17 cellular contexts compared by ENCODE assay signal in the genomic region with DNA sequence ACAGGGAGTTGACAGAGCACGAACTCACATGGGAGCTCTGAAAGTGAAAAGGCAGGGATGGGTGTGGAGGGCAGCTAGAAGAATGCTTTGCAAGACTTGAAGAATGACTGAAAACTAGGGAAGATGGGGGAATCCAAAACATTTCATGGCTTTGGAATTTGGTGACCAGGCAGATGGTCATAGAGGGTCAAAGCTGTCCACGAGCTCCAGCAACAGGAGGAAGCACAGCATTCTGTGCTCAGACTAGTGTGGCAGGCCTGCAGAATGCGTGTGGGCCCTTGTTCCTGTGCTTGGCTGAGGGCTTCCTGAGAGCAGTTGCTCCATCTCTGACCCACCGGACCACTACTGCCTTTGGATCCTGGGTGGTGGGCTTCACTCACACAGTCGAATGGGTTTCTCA.
DNase-seq lines count a peak whose midpoint lies in the region; ATAC-seq and TF ChIP-seq lines count a peak whose summit lies in the region.
"Had no signal": no experiment of that assay in that cellular context is flagged by ENCODE, and none has a peak within 500 bp of the region (broad histone marks: within the 10 kb centered on the region; RNA-seq: fewer than 3 reads in every experiment).

No MANE protein-coding gene starts in this region.

- no peaks in the 10 kb centered on the region for H3K36me3 ChIP-seq in prostate gland
- H3K36me3 ChIP-seq: cardiac muscle cell had no signal

- H3K27ac ChIP-seq in dorsolateral prefrontal cortex (peak overlapping the region in 34 of 59 donors; percentile 3 to 82 (median 48)), prostate gland (no peak overlapping the region)
- H3K27ac ChIP-seq: cardiac muscle cell had no signal

- in situ Hi-C loops in KBM-7 (cut with MboI; ENCODE audit: low pct_unique_long_range_greater_than_20kb, low sequenced_read_pairs) = no loop called here

- peak overlapping the region in 5 of 8 donors; percentile 55 to 88 (median 59) for H3K4me3 Mint-ChIP-seq in naive B cell
- no peak overlapping the region for H3K4me3 Mint-ChIP-seq in activated naive CD4-positive, alpha-beta T cell treated with anti-CD3 and anti-CD28 coated beads for 36 hours
- H3K4me3 Mint-ChIP-seq: T-helper 17 cell had no signal

- 94% methylated on average over 5 of the region's 5 CpGs for WGBS in prostate gland

- peak overlapping the region; percentile 49 to 95 (median 92) for H3K27ac Mint-ChIP-seq in naive B cell
- no peak overlapping the region for H3K27ac Mint-ChIP-seq in activated naive CD4-positive, alpha-beta T cell treated with anti-CD3 and anti-CD28 coated beads for 36 hours

- H3K27me3 ChIP-seq in dorsolateral prefrontal cortex (no peaks in the 10 kb centered on the region), prostate gland (replicated peaks; ENCODE audit: insufficient read depth) (no peaks in the 10 kb centered on the region)
- H3K27me3 ChIP-seq: cardiac muscle cell had no signal

- no peaks in the 10 kb centered on the region for H3K9me3 ChIP-seq in prostate gland

- no peaks in the 10 kb centered on the region for H3K4me1 ChIP-seq in prostate gland (replicated peaks)

- peaks cover 24 to 46% (median 29%) of the 10 kb centered on the region in 3 donors for H3K4me1 Mint-ChIP-seq in naive B cell
- H3K4me1 Mint-ChIP-seq in activated naive CD4-positive, alpha-beta T cell treated with anti-CD3 and anti-CD28 coated beads for 36 hours (ENCODE audit: low read depth) = peaks cover 13% of the 10 kb centered on the region
- H3K4me1 Mint-ChIP-seq: T-helper 17 cell had no signal

- peaks cover 0 to 9% (median 5%) of the 10 kb centered on the region in 7 donors for H3K9me3 Mint-ChIP-seq in naive B cell
- H3K9me3 Mint-ChIP-seq in activated naive CD4-positive, alpha-beta T cell treated with anti-CD3 and anti-CD28 coated beads for 36 hours = peaks cover 2% of the 10 kb centered on the region

- CTCF ChIA-PET in activated naive CD4-positive, alpha-beta T cell treated with anti-CD3 and anti-CD28 coated beads for 36 hours (lab: Charles Lee) = no interaction called here

- no peaks in the 10 kb centered on the region for H3K27me3 Mint-ChIP-seq in naive B cell
- H3K27me3 Mint-ChIP-seq in activated naive CD4-positive, alpha-beta T cell treated with anti-CD3 and anti-CD28 coated beads for 36 hours (ENCODE audit: low read depth) = no peaks in the 10 kb centered on the region
- H3K27me3 Mint-ChIP-seq: T-helper 17 cell had no signal

- intact Hi-C loops in dorsolateral prefrontal cortex (cut with DNase I) = no loop called here
- intact Hi-C loops in prostate gland (cut with DNase I) = no loop called here
- intact Hi-C loops in activated naive CD4-positive, alpha-beta T cell treated with anti-CD3 and anti-CD28 coated beads for 36 hours (cut with micrococcal nuclease) = no loop called here

- TF ChIP-seq POLR2A in prostate gland (IDR thresholded peaks at IDR 0.05) = no peak

- no peak for ATAC-seq in naive B cell (ENCODE audit: low read depth in 2 of 2)
- ATAC-seq: activated naive CD4-positive, alpha-beta T cell treated with anti-CD3 and anti-CD28 coated beads, Interleukin-2, amount 50 U/mL, for 72 hours; Right ventricle myocardium inferior; T-helper 17 cell had no signal

- DNase-seq in AG10803 (ENCODE audit: low read depth) (peak; percentile 62), HS-27A (ENCODE audit: low read depth) (peak; percentile 31), dorsolateral prefrontal cortex (no peak), naive B cell (no peak), prostate gland (ENCODE audit: low spot score) (no peak), KBM-7 (no peak), DMS53 treated with DMSO at 0.1 percent for 48 hours (lab: John Stamatoyannopoulos, UW; ENCODE audit: unreplicated experiment) (no peak)
- no peak for DNase-seq in activated naive CD4-positive, alpha-beta T cell treated with anti-CD3 and anti-CD28 coated beads for 36 hours
- DNase-seq: activated CD4-positive, alpha-beta T cell treated with anti-CD3 and anti-CD28 coated beads for 1 hour; Calu3; head of caudate nucleus; NCI-H2029; stimulated activated CD4-positive, alpha-beta T cell treated with anti-CD3 and anti-CD28 coated beads, Interleukin-2, amount 100 ng/mL, for 48 hours; T-helper 17 cell had no signal

- TF ChIP-seq CTCF in AG10803 (conservative IDR thresholded peaks at IDR 0.05; ENCODE audit: low read length) (no peak), dorsolateral prefrontal cortex (IDR thresholded peaks at IDR 0.05 in 54 of 56, conservative IDR thresholded peaks at IDR 0.05 in 2 of 56; ENCODE audit: low read depth in 1 of 56, partially characterized antibody in 56 of 56) (no peak), prostate gland (IDR thresholded peaks at IDR 0.05) (no peak)

- H3K36me3 Mint-ChIP-seq in naive B cell = peaks cover 6 to 11% of the 10 kb centered on the region in 2 donors
- H3K36me3 Mint-ChIP-seq in activated naive CD4-positive, alpha-beta T cell treated with anti-CD3 and anti-CD28 coated beads for 36 hours (ENCODE audit: low read depth) = peaks cover 3% of the 10 kb centered on the region

- no peak overlapping the region for H3K4me3 ChIP-seq in AG10803 (ENCODE audit: low read length)
- no peak overlapping the region for H3K4me3 ChIP-seq in dorsolateral prefrontal cortex
- H3K4me3 ChIP-seq in prostate gland = no peak overlapping the region
- H3K4me3 ChIP-seq: cardiac muscle cell had no signal

Comparison
In these comparisons a context has a peak if more than half of its experiments do, and no peak if none do; other contexts are left out.
1. DNase-seq: peak in AG10803 (single experiment) and HS-27A (single experiment); none in dorsolateral prefrontal cortex (0 of 10), naive B cell (single experiment), prostate gland (single experiment), KBM-7 (single experiment), DMS53 treated with DMSO at 0.1 percent for 48 hours (single experiment) and activated naive CD4-positive, alpha-beta T cell treated with anti-CD3 and anti-CD28 coated beads for 36 hours (single experiment).
2. H3K27ac ChIP-seq: peak in dorsolateral prefrontal cortex (34 of 59); none in prostate gland (0 of 2).